ENCODE assay signal across 9 cellular contexts in the genomic region with DNA sequence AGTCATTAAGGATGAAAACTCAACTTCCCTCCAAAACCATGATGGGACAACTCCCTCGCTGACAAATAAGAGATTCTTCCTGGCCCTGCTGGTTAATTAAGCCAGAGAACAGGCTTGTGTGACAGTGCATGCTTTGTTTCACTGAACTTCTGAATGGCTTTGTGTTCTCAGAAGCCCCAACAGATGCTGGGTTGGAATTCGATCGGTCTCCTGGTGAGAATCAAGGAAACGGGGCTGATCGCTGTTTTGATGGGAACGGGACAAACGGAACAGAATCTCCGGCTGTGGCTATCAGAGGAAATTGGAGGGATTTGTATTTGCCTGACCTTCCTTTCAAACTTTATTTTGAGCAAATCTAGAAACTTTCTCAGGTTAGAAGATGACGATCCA. TPM values are rescaled to one million over a fixed set of nuclear protein-coding genes. Genes with fewer than 3 reads are reported as not detected.
A peak's percentile ranks its signal among the peaks of the same experiment; 100 is the strongest.
DNase-seq lines count a peak whose midpoint lies in the region; ATAC-seq, FAIRE-seq and TF ChIP-seq lines count a peak whose summit lies in the region.
"Had no signal": no experiment of that assay in that cellular context is flagged by ENCODE, and none has a peak within 500 bp of the region (broad histone marks: within the 10 kb centered on the region; RNA-seq: fewer than 3 reads in every experiment).

No MANE protein-coding gene starts in this region.

- H3K27ac Mint-ChIP-seq in Caco-2 (ENCODE audit: unreplicated experiment), result peak overlapping the region; percentile 54
- no peak overlapping the region for H3K27ac Mint-ChIP-seq in effector memory CD8-positive, alpha-beta T cell

- H3K4me1 Mint-ChIP-seq in Caco-2 (ENCODE audit: low read depth, unreplicated experiment), result peaks cover 30% of the 10 kb centered on the region
- peaks cover 13 to 16% of the 10 kb centered on the region in 2 donors for H3K4me1 Mint-ChIP-seq in effector memory CD8-positive, alpha-beta T cell (ENCODE audit: low read depth in 2 of 2)

- ATAC-seq in right cardiac atrium, result no peak
- ATAC-seq in HG02678 (IDR thresholded peaks at IDR 0.05; ENCODE audit: unreplicated experiment), result no peak
- no peak for ATAC-seq in effector memory CD8-positive, alpha-beta T cell (replicated peaks)

- H3K27ac ChIP-seq in WERI-Rb-1, result peak overlapping the region; percentile 47
- H3K27ac ChIP-seq in right cardiac atrium (ENCODE audit: low read length), result peak overlapping the region; percentile 49
- H3K27ac ChIP-seq in rectal smooth muscle tissue (ENCODE audit: low read depth, low read length), result peak overlapping the region; percentile 66

- H3K4me3 ChIP-seq in Caco-2 (ENCODE audit: low read depth, low read length) (no peak overlapping the region), WERI-Rb-1 (ENCODE audit: low read depth, low read length) (no peak overlapping the region), right cardiac atrium (ENCODE audit: low read length) (no peak overlapping the region), rectal smooth muscle tissue (ENCODE audit: low read length) (peak overlapping the region; percentile 4)

- no peaks in the 10 kb centered on the region for H3K27me3 Mint-ChIP-seq in Caco-2 (ENCODE audit: insufficient read depth, unreplicated experiment)
- no peaks in the 10 kb centered on the region for H3K27me3 Mint-ChIP-seq in effector memory CD8-positive, alpha-beta T cell

- no peaks in the 10 kb centered on the region for H3K9me3 Mint-ChIP-seq in Caco-2 (ENCODE audit: unreplicated experiment)
- H3K9me3 Mint-ChIP-seq in effector memory CD8-positive, alpha-beta T cell, result no peaks in the 10 kb centered on the region

- WGBS in right cardiac atrium, result 46% methylated on average over 9 of the region's 9 CpGs

- H3K27me3 ChIP-seq in Caco-2 (replicated peaks; ENCODE audit: control insufficient read depth, insufficient read depth, low read length) (no peaks in the 10 kb centered on the region), WERI-Rb-1 (ENCODE audit: insufficient read depth, low read depth, severe bottlenecking) (no peaks in the 10 kb centered on the region), right cardiac atrium (ENCODE audit: control insufficient read depth, insufficient read depth) (no peaks in the 10 kb centered on the region), rectal smooth muscle tissue (ENCODE audit: control insufficient read depth, insufficient read depth, low read length) (no peaks in the 10 kb centered on the region)

- POLR2A ChIA-PET in Caco-2 (lab: Charles Lee), result interaction anchor here (1.3 kb wide), 1 partner anchor 10 kb away, joined by 3 read pairs; no protein-coding TSS in a partner anchor

- H3K4me3 Mint-ChIP-seq in Caco-2 (ENCODE audit: unreplicated experiment), result no peak overlapping the region
- H3K4me3 Mint-ChIP-seq in effector memory CD8-positive, alpha-beta T cell, result no peak overlapping the region

- TF ChIP-seq CTCF in Caco-2 (IDR thresholded peaks at IDR 0.05; ENCODE audit: insufficient read depth in 1 of 2, low read depth in 1 of 2, low read length in 1 of 2, severe bottlenecking in 1 of 2, unreplicated experiment in 1 of 2), result no peak
- no peak for TF ChIP-seq CTCF in WERI-Rb-1 (IDR thresholded peaks at IDR 0.05; ENCODE audit: low read depth, low read length)

- intact Hi-C loops in Caco-2 (cut with micrococcal nuclease; ENCODE audit: unreplicated experiment), result no loop called here
- intact Hi-C loops in right cardiac atrium (cut with DNase I), result no loop called here

- DNase-seq in Caco-2 (no peak), WERI-Rb-1 (no peak), right cardiac atrium (no peak), GM19239 (ENCODE audit: insufficient read length, low spot score) (no peak), GM03348 (ENCODE audit: low spot score) (no peak)
- DNase-seq in effector memory CD8-positive, alpha-beta T cell, result no peak
- DNase-seq: activated CD4-positive, alpha-beta T cell treated with anti-CD3 and anti-CD28 coated beads for 4 hours had no signal

- BruUV-seq in Caco-2 (replicated peaks; lab: Mats Ljungman, UMichigan), result no TSS peak

- H3K36me3 ChIP-seq in Caco-2 (ENCODE audit: control insufficient read depth, insufficient read depth, low read length) (peaks cover 2% of the 10 kb centered on the region), WERI-Rb-1 (peaks cover 26% of the 10 kb centered on the region), rectal smooth muscle tissue (ENCODE audit: control insufficient read depth, insufficient read depth, low read length) (peaks cover 22% of the 10 kb centered on the region)

- CTCF ChIA-PET in Caco-2 (lab: Charles Lee), result interaction anchor here (1.6 kb wide), 1 partner anchor 29 kb away, joined by 6 read pairs; no protein-coding TSS in a partner anchor

- peaks cover 32% of the 10 kb centered on the region for H3K4me1 ChIP-seq in Caco-2
- H3K4me1 ChIP-seq in right cardiac atrium (ENCODE audit: control insufficient read depth, insufficient read depth, low read length), result peaks cover 19% of the 10 kb centered on the region
- peaks cover 35% of the 10 kb centered on the region for H3K4me1 ChIP-seq in rectal smooth muscle tissue (ENCODE audit: control insufficient read depth, insufficient read depth, low read length)

- no peak for FAIRE-seq in GM19239 (lab: Jason Lieb, UNC)

- H3K36me3 Mint-ChIP-seq in Caco-2 (ENCODE audit: insufficient read depth, unreplicated experiment), result peaks cover 65% of the 10 kb centered on the region
- peaks cover 45% of the 10 kb centered on the region for H3K36me3 Mint-ChIP-seq in effector memory CD8-positive, alpha-beta T cell (ENCODE audit: insufficient read depth)

- no peak overlapping the region for H3K9ac ChIP-seq in rectal smooth muscle tissue (ENCODE audit: low read length)

- H3K9me3 ChIP-seq in Caco-2 (no peaks in the 10 kb centered on the region), WERI-Rb-1 (ENCODE audit: severe bottlenecking) (no peaks in the 10 kb centered on the region), right cardiac atrium (ENCODE audit: control insufficient read depth, low read length) (no peaks in the 10 kb centered on the region)

RNA-seq across cellular contexts. Expression of gene FSCN1, which starts 43.8 kb away (rescaled TPM):
- total RNA-seq in Caco-2 (2022) (78.2 and 91.0 TPM in 2 replicates), right cardiac atrium (10 to 100 TPM; 13.4 to 21.1 (median 16.9) TPM)
- polyA plus RNA-seq in right cardiac atrium, result 9.7 TPM
